ENCODE assay signal across 8 cellular contexts in the genomic region with DNA sequence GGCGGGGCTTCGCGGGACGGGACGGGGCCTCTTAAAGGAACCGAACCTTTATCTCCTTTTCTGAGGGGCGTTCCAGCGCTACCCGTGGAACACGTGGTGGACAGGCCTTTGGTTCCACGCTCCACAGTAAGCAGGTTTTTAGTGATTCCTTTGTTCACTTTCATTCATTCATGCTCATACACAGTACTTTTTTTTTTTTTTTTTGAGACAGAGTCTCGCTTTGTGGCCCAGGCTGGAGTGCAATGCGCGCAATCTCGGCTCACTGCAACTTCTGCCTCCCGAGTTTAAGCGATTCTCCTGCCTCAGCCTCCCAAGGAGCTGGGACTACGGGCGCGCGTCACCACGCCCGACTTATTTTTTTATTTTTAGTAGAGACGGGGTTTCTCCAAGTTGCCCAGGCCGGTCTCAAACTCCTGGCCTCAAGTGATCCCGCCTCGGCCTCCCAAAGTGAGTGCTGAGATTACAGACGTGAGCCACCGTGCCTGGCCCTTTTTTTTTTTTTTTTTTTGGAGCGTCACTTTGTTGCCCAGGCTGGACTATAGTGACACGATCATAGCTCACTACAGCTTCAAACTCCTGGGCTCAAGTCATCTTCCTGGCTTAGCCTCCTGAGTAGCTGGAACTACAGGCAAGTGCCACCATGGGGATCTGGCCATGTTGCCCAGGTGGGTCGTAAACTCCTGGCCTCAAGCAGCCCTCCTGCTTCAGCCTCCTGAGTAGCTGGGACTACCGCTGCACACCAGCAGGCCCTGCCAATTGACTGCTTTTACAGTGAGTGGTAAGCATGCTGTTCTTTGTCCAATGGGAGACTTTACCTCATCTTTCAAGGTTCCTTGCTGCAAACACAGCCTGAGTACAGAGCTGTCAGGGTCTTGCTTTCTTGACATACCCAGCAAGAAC. TPM values are rescaled to one million over a fixed set of nuclear protein-coding genes. Genes with fewer than 3 reads are reported as not detected.
DNase-seq lines count a peak whose midpoint lies in the region; ATAC-seq, FAIRE-seq and TF ChIP-seq lines count a peak whose summit lies in the region.

No MANE protein-coding gene starts in this region.

- peaks cover 2% of the 10 kb centered on the region for H3K36me3 ChIP-seq in GM06990 (ENCODE audit: control insufficient read depth, insufficient read depth, low read length)
- peaks cover 7% of the 10 kb centered on the region for H3K36me3 ChIP-seq in Panc1 (ENCODE audit: control insufficient read depth, insufficient read depth, low read length)
- no peaks in the 10 kb centered on the region for H3K36me3 ChIP-seq in esophagus muscularis mucosa
- H3K36me3 ChIP-seq in pancreas: no peaks in the 10 kb centered on the region

- peak; percentile 49 for DNase-seq in GM06990 (ENCODE audit: extremely low read depth, insufficient read length)
- DNase-seq in Panc1 (ENCODE audit: low read depth, low spot score): no peak
- no peak for DNase-seq in esophagus muscularis mucosa (ENCODE audit: extremely low spot score)
- no peak for DNase-seq in pancreas
- DNase-seq in GDM1 (lab: John Stamatoyannopoulos, UW): no peak
- no peak for DNase-seq in GM03348 (ENCODE audit: low spot score)
- no peak for DNase-seq in DMS79 treated with DMSO at 0.1 percent for 48 hours (lab: John Stamatoyannopoulos, UW)

- no peak for TF ChIP-seq CTCF in GM06990 (IDR thresholded peaks at IDR 0.05; ENCODE audit: insufficient read depth, low read length, poor library complexity, severe bottlenecking)
- no peak for TF ChIP-seq CTCF in Panc1 (IDR thresholded peaks at IDR 0.05)
- peak in 1 of 3 experiments; percentile 21 for TF ChIP-seq CTCF in esophagus muscularis mucosa (IDR thresholded peaks at IDR 0.05)
- TF ChIP-seq CTCF in pancreas (IDR thresholded peaks at IDR 0.05): no peak

- H3K4me3 ChIP-seq in GM06990 (replicated peaks; ENCODE audit: low read depth, low read length) (peak overlapping the region; percentile 87), Panc1 (ENCODE audit: low read depth in 2 of 2, low read length in 2 of 2) (peak overlapping the region; percentile 69 to 82), esophagus muscularis mucosa (peak overlapping the region; percentile 64 to 79 (median 68)), pancreas (peak overlapping the region; percentile 59 to 83 (median 76))

- in situ Hi-C loops in Panc1 (cut with HindIII; ENCODE audit: low pct_unique_long_range_greater_than_20kb, low sequenced_read_pairs): no loop called here

- H3K9me3 ChIP-seq in Panc1 (ENCODE audit: control insufficient read depth, insufficient read depth, low read depth, low read length) (no peaks in the 10 kb centered on the region), esophagus muscularis mucosa (no peaks in the 10 kb centered on the region), pancreas (no peaks in the 10 kb centered on the region)

- TF ChIP-seq EP300 in esophagus muscularis mucosa (IDR thresholded peaks at IDR 0.05): no peak

- TF ChIP-seq POLR2A in esophagus muscularis mucosa (IDR thresholded peaks at IDR 0.05; ENCODE audit: low read depth): no peak

- 51% methylated on average over 30 of the region's 33 CpGs for WGBS in esophagus muscularis mucosa
- 40 to 42% methylated on average over 32 to 33 of the region's 33 CpGs for WGBS in pancreas, 2 donors

- CTCF ChIA-PET in Panc1 (lab: Charles Lee): interaction anchor here (0.6 to 1.1 kb wide), 3 partner anchors 94 to 258 kb away, joined by 3 to 8 read pairs (median 3); a partner anchor contains a TSS

- no TSS peak for BruUV-seq in Panc1 (replicated peaks; lab: Mats Ljungman, UMichigan)

- H3K27me3 ChIP-seq in GM06990 (replicated peaks; ENCODE audit: control insufficient read depth, insufficient read depth, low read length) (no peaks in the 10 kb centered on the region), Panc1 (ENCODE audit: control insufficient read depth, insufficient read depth, low read length) (no peaks in the 10 kb centered on the region), esophagus muscularis mucosa (peaks cover 0 to 25% (median 0%) of the 10 kb centered on the region in 4 donors), pancreas (no peaks in the 10 kb centered on the region)

- H3K4me1 ChIP-seq in Panc1 (ENCODE audit: control insufficient read depth, insufficient read depth, low read length): peaks cover 9% of the 10 kb centered on the region
- H3K4me1 ChIP-seq in esophagus muscularis mucosa: peaks cover 11 to 20% (median 18%) of the 10 kb centered on the region in 4 donors
- peaks cover 0 to 7% (median 0%) of the 10 kb centered on the region in 3 donors for H3K4me1 ChIP-seq in pancreas

- ATAC-seq in Panc1 (no peak), pancreas (no peak), GM18868 (IDR thresholded peaks at IDR 0.05; ENCODE audit: unreplicated experiment) (no peak)

- no peak for FAIRE-seq in pancreas (lab: Jason Lieb, UNC)

- H3K27ac ChIP-seq in Panc1 (ENCODE audit: low read length) (peak overlapping the region; percentile 86), esophagus muscularis mucosa (replicated peaks in 1 of 4) (peak overlapping the region; percentile 53 to 60 (median 56)), pancreas (peak overlapping the region in 1 of 4 donors; percentile 16)

- POLR2A ChIA-PET in Panc1 (lab: Charles Lee): interaction anchor here (0.6 to 1.2 kb wide), 5 partner anchors 8 to 508 kb away, joined by 3 to 11 read pairs (median 4); no protein-coding TSS in a partner anchor

- intact Hi-C loops in Panc1 (cut with micrococcal nuclease; ENCODE audit: unreplicated experiment): no loop called here
- intact Hi-C loops in esophagus muscularis mucosa (cut with DNase I): no loop called here
- intact Hi-C loops in pancreas (cut with DNase I): loop anchor here in 1 of 3 donors (10.0 kb wide), 2 partner anchors 123 to 253 kb away; a partner anchor contains a TSS

RNA-seq across cellular contexts. Expression of a gene that starts 0.5 kb away (rescaled TPM):
- 39.8 TPM for total RNA-seq in Panc1 (2021; ENCODE audit: unreplicated experiment)
- 25.3 TPM for polyA plus RNA-seq in Panc1 (2012; ENCODE audit: insufficient read length)
- total RNA-seq in esophagus muscularis mucosa: not detected
- 1 to 10 TPM in 1 of 6 donors, under 1 TPM in 5; 0.23 to 1.7 (median 0.65) TPM for total RNA-seq in pancreas
- polyA plus RNA-seq in pancreas: under 1 TPM; 0.14 to 0.65 TPM

RNA-seq across cellular contexts. Expression of a gene that starts 20.8 kb away (rescaled TPM):
- 1.0 TPM for total RNA-seq in Panc1 (2021; ENCODE audit: unreplicated experiment)
- polyA plus RNA-seq in Panc1 (2012; ENCODE audit: insufficient read length): 0.18 TPM
- total RNA-seq in esophagus muscularis mucosa: under 1 TPM in 2 of 4 donors, not detected in 2; 0.17 to 0.33 TPM
- total RNA-seq in pancreas: under 1 TPM in 4 of 6 donors, not detected in 2; 0.06 to 0.14 (median 0.12) TPM
- under 1 TPM; 0.04 to 0.05 TPM for polyA plus RNA-seq in pancreas

RNA-seq across cellular contexts. Expression of a gene that starts 21.8 kb away (rescaled TPM):
- total RNA-seq in Panc1 (2021; ENCODE audit: unreplicated experiment) (3.9 TPM), esophagus muscularis mucosa (under 1 TPM; under 0.01 to 0.50 (median 0.36) TPM), pancreas (1 to 10 TPM in 3 of 6 donors, under 1 TPM in 3; 0.22 to 1.6 (median 0.97) TPM)
- polyA plus RNA-seq in Panc1 (2012; ENCODE audit: insufficient read length): 3.9 TPM
- polyA plus RNA-seq in pancreas: 1 to 10 TPM; 1.9 to 8.5 TPM

RNA-seq across cellular contexts. Expression of a gene that starts 32.6 kb away (rescaled TPM):
- total RNA-seq in Panc1 (2021; ENCODE audit: unreplicated experiment) (0.62 TPM), esophagus muscularis mucosa (under 1 TPM in 1 of 4 donors, not detected in 3; 0.83 TPM), pancreas (not detected)
- not detected for polyA plus RNA-seq in Panc1 (2012; ENCODE audit: insufficient read length)
- not detected for polyA plus RNA-seq in pancreas

Comparison
In these comparisons a context has a peak if more than half of its experiments do, and no peak if none do; other contexts are left out.
1. RNA of a gene that starts 0.5 kb away (total RNA-seq): 39.8 TPM in Panc1 (single experiment); 0.23 to 1.7 TPM in pancreas and not detected in esophagus muscularis mucosa; every median in the first group is over 10 times any median in the second.
2. Peak in every context shown above with its lines, with median percentiles within 50 percentile points of each other: H3K4me3 ChIP-seq.